Comparison of ENCODE assay signal across 26 cellular contexts in genomic region chr7:11394438-11394837, GRCh38.
"Had no signal": no experiment of that assay in that cellular context is flagged by ENCODE, and none has a peak within 500 bp of the region (broad histone marks: within the 10 kb centered on the region; RNA-seq: fewer than 3 reads in every experiment).

No MANE protein-coding gene starts in this region.

- H3K27me3 Mint-ChIP-seq: central memory CD8-positive, alpha-beta T cell; effector memory CD8-positive, alpha-beta T cell; memory B cell; naive B cell; natural killer cell treated with Interleukin-12 subunit alpha and Interleukin-12 subunit beta and Interleukin-15 and Interleukin-18, amount 100 ng/mL, for 72 hours; stimulated activated memory B cell treated with anti-CD40 and anti-IgM and Interleukin-4, amounts not matched to agents 10 μg/mL and 1 μg/mL and 100 μg/mL, for 72 hours had no signal

- H3K9me3 ChIP-seq: prostate gland, right atrium auricular region, thoracic aorta, upper lobe of left lung had no signal

- H2AFZ ChIP-seq: neural progenitor cell had no signal

- H3K27ac ChIP-seq: coronary artery, neural progenitor cell, prostate gland, right atrium auricular region, sigmoid colon, spleen, thoracic aorta, tibial nerve, upper lobe of left lung had no signal

- H3K9ac ChIP-seq: neural progenitor cell had no signal

- H3K36me3 Mint-ChIP-seq: memory B cell; naive B cell; natural killer cell treated with Interleukin-12 subunit alpha and Interleukin-12 subunit beta and Interleukin-15 and Interleukin-18, amount 100 ng/mL, for 72 hours; stimulated activated memory B cell treated with anti-CD40 and anti-IgM and Interleukin-4, amounts not matched to agents 10 μg/mL and 1 μg/mL and 100 μg/mL, for 72 hours had no signal

- H3K27me3 ChIP-seq: neural progenitor cell, right atrium auricular region, sigmoid colon, spleen, tibial nerve, upper lobe of left lung had no signal

- H3K4me3 ChIP-seq: coronary artery, lung, neural progenitor cell, prostate gland, right atrium auricular region, sigmoid colon, spleen, thoracic aorta, tibial nerve, upper lobe of left lung had no signal

- H3K4me3 Mint-ChIP-seq: central memory CD8-positive, alpha-beta T cell; effector memory CD8-positive, alpha-beta T cell; memory B cell; naive B cell; natural killer cell treated with Interleukin-12 subunit alpha and Interleukin-12 subunit beta and Interleukin-15 and Interleukin-18, amount 100 ng/mL, for 72 hours; neural progenitor cell; stimulated activated memory B cell treated with anti-CD40 and anti-IgM and Interleukin-4, amounts not matched to agents 10 μg/mL and 1 μg/mL and 100 μg/mL, for 72 hours had no signal

- H3K9me3 Mint-ChIP-seq: stimulated activated memory B cell treated with anti-CD40 and anti-IgM and Interleukin-4, amounts not matched to agents 10 μg/mL and 1 μg/mL and 100 μg/mL, for 72 hours had no signal

- FAIRE-seq: endometrium, frontal cortex, islet of Langerhans, urothelium cell line had no signal

- H3K4me1 ChIP-seq: neural progenitor cell, prostate gland, right atrium auricular region, sigmoid colon, spleen, tibial nerve, upper lobe of left lung had no signal

- H3K27ac Mint-ChIP-seq: effector memory CD8-positive, alpha-beta T cell; memory B cell; natural killer cell treated with Interleukin-12 subunit alpha and Interleukin-12 subunit beta and Interleukin-15 and Interleukin-18, amount 100 ng/mL, for 72 hours; neural progenitor cell; stimulated activated memory B cell treated with anti-CD40 and anti-IgM and Interleukin-4, amounts not matched to agents 10 μg/mL and 1 μg/mL and 100 μg/mL, for 72 hours had no signal

- ATAC-seq: effector memory CD8-positive, alpha-beta T cell; left cardiac atrium; left ventricle myocardium superior; natural killer cell treated with Interleukin-12 subunit alpha and Interleukin-12 subunit beta and Interleukin-15 and Interleukin-18, amount 100 ng/mL, for 72 hours; stimulated activated memory B cell treated with anti-CD40 and anti-IgM and Interleukin-4, amounts not matched to agents 10 μg/mL and 1 μg/mL and 100 μg/mL, for 72 hours; stimulated activated naive CD8-positive, alpha-beta T cell treated with anti-CD3 and anti-CD28 coated beads, Interleukin-15, Interleukin-2, amounts not matched to agents 100 U/mL and 50 U/mL, for 24 hours had no signal

- H3K4me1 Mint-ChIP-seq: central memory CD8-positive, alpha-beta T cell; memory B cell; naive B cell; neural progenitor cell; stimulated activated memory B cell treated with anti-CD40 and anti-IgM and Interleukin-4, amounts not matched to agents 10 μg/mL and 1 μg/mL and 100 μg/mL, for 72 hours had no signal

- H3K4me2 ChIP-seq: neural progenitor cell had no signal

- DNase-seq: dermis blood vessel endothelial cell; effector memory CD8-positive, alpha-beta T cell; head of caudate nucleus; left cardiac atrium; left ventricle myocardium superior; naive B cell; sigmoid colon; spleen; stimulated activated CD4-positive, alpha-beta T cell treated with anti-CD3 and anti-CD28 coated beads, Interleukin-4, amount 100 ng/mL, for 4 hours; stimulated activated naive CD8-positive, alpha-beta T cell treated with anti-CD3 and anti-CD28 coated beads, Interleukin-15, Interleukin-2, amounts not matched to agents 100 U/mL and 50 U/mL, for 24 hours; upper lobe of left lung had no signal

- H3K36me3 ChIP-seq: neural progenitor cell, prostate gland, right atrium auricular region, spleen, thoracic aorta had no signal
